8 cellular contexts compared by ENCODE assay signal in genomic region chr7:151727579-151728285, GRCh38.
DNase-seq lines count a peak whose midpoint lies in the region; ATAC-seq and TF ChIP-seq lines count a peak whose summit lies in the region.

No MANE protein-coding gene starts in this region.

- peak overlapping the region in 11 of 12 donors; percentile 23 to 97 (median 59) for H3K27ac ChIP-seq in heart left ventricle

- no peaks in the 10 kb centered on the region for H3K27me3 ChIP-seq in heart left ventricle

- peaks cover 0 to 78% (median 30%) of the 10 kb centered on the region in 12 donors for H3K4me1 ChIP-seq in heart left ventricle

- no peaks in the 10 kb centered on the region for H3K9me3 Mint-ChIP-seq in activated T-cell treated with anti-CD3 and anti-CD28 coated beads, Interleukin-2, amount 50 U/mL, for 4 hours

- peak; percentile 93 for DNase-seq in AG08396 (ENCODE audit: low spot score)
- DNase-seq in NCI-H1436 treated with DMSO at 0.1 percent for 48 hours (lab: John Stamatoyannopoulos, UW): peak; percentile 2
- peak; percentile 41 for DNase-seq in activated T-cell treated with anti-CD3 and anti-CD28 coated beads, Interleukin-2, amount 50 U/mL, for 4 hours
- DNase-seq in heart left ventricle: peak; percentile 51 to 84 (median 79)
- peak; percentile 32 to 50 (median 50) for DNase-seq in stimulated activated CD4-positive, alpha-beta T cell treated with anti-CD3 and anti-CD28 coated beads, Interleukin-12 subunit alpha, Interleukin-12 subunit beta, amount 100 ng/mL, for 48 hours (ENCODE audit: low read depth in 2 of 3, low spot score in 1 of 3)
- no peak for DNase-seq in NCI-H128 (lab: John Stamatoyannopoulos, UW; ENCODE audit: unreplicated experiment)

- peaks cover 2% of the 10 kb centered on the region for H3K36me3 Mint-ChIP-seq in activated T-cell treated with anti-CD3 and anti-CD28 coated beads, Interleukin-2, amount 50 U/mL, for 4 hours (ENCODE audit: insufficient read depth)

- TF ChIP-seq CTCF in heart left ventricle (IDR thresholded peaks at IDR 0.05): no peak

- intact Hi-C loops in heart left ventricle (cut with DNase I): no loop called here

- H3K4me1 Mint-ChIP-seq in activated T-cell treated with anti-CD3 and anti-CD28 coated beads, Interleukin-2, amount 50 U/mL, for 4 hours (ENCODE audit: low read depth): peaks cover 13% of the 10 kb centered on the region

- H3K27me3 Mint-ChIP-seq in activated T-cell treated with anti-CD3 and anti-CD28 coated beads, Interleukin-2, amount 50 U/mL, for 4 hours (ENCODE audit: low read depth): no peaks in the 10 kb centered on the region

- no peak overlapping the region for H3K4me3 ChIP-seq in heart left ventricle

- H3K4me3 Mint-ChIP-seq in activated T-cell treated with anti-CD3 and anti-CD28 coated beads, Interleukin-2, amount 50 U/mL, for 4 hours: no peak overlapping the region

- TF ChIP-seq POLR2A in heart left ventricle (IDR thresholded peaks at IDR 0.05): no peak

- peak; percentile 59 for ATAC-seq in GM21423 (IDR thresholded peaks at IDR 0.05; ENCODE audit: unreplicated experiment)
- peak; percentile 91 to 93 for ATAC-seq in activated T-cell treated with anti-CD3 and anti-CD28 coated beads, Interleukin-2, amount 50 U/mL, for 4 hours
- peak; percentile 37 to 74 (median 62) for ATAC-seq in heart left ventricle
- ATAC-seq in HG02981 (IDR thresholded peaks at IDR 0.05; ENCODE audit: unreplicated experiment): no peak

- H3K36me3 ChIP-seq in heart left ventricle: no peaks in the 10 kb centered on the region

- WGBS in heart left ventricle, 4 donors: 44 to 63% (median 52%) methylated on average over 13 to 18 of the region's 18 CpGs

- H3K9me3 ChIP-seq in heart left ventricle: no peaks in the 10 kb centered on the region
